In genomic region chr5:39217365-39218281, GRCh38 we compare ENCODE assay signal across 8 cellular contexts.
DNase-seq lines count a peak whose midpoint lies in the region; ATAC-seq and TF ChIP-seq lines count a peak whose summit lies in the region.

No MANE protein-coding gene starts in this region.

- peak; percentile 94 for ATAC-seq in GM18858 (IDR thresholded peaks at IDR 0.05; ENCODE audit: unreplicated experiment)
- ATAC-seq in HG03097 (IDR thresholded peaks at IDR 0.05; ENCODE audit: low FRiP score, unreplicated experiment), result peak; percentile 61

- CTCF ChIA-PET in AG04449 (lab: Yijun Ruan, JAX), result interaction anchor here (0.5 to 9.3 kb wide), 63 partner anchors 9 to 361 kb away, joined by 3 to 166 read pairs (median 6); no protein-coding TSS in a partner anchor

- peak; percentile 84 for TF ChIP-seq CTCF in AG04449 (IDR thresholded peaks at IDR 0.05; ENCODE audit: insufficient read depth, low read length, missing control alignments)

- DNase-seq in AG04449 (ENCODE audit: low read depth, low spot score) (no peak), NCI-H345 treated with DMSO at 0.1 percent for 48 hours (lab: John Stamatoyannopoulos, UW; ENCODE audit: unreplicated experiment) (peak; percentile 13), kidney glomerular epithelial cell (lab: John Stamatoyannopoulos, UW) (peak; percentile 72)
- peak; percentile 43 to 48 (median 46) for DNase-seq in activated CD4-positive, CD25-positive, alpha-beta regulatory T cell (lab: John Stamatoyannopoulos, UW)
- peak; percentile 80 for DNase-seq in central memory CD4-positive, alpha-beta T cell
- peak; percentile 81 for DNase-seq in stimulated activated CD4-positive, alpha-beta T cell treated with anti-CD3 and anti-CD28 coated beads, Interleukin-1b, Interleukin-23, amount 100 ng/mL, for 48 hours

- H3K4me3 ChIP-seq in AG04449 (ENCODE audit: low read depth, low read length), result no peak overlapping the region

- POLR2A ChIA-PET in AG04449 (lab: Yijun Ruan, JAX), result interaction anchor here (0.5 kb wide), 1 partner anchor 219 kb away, joined by 3 read pairs; no protein-coding TSS in a partner anchor
